ENCODE assay signal across 8 cellular contexts in the genomic region with DNA sequence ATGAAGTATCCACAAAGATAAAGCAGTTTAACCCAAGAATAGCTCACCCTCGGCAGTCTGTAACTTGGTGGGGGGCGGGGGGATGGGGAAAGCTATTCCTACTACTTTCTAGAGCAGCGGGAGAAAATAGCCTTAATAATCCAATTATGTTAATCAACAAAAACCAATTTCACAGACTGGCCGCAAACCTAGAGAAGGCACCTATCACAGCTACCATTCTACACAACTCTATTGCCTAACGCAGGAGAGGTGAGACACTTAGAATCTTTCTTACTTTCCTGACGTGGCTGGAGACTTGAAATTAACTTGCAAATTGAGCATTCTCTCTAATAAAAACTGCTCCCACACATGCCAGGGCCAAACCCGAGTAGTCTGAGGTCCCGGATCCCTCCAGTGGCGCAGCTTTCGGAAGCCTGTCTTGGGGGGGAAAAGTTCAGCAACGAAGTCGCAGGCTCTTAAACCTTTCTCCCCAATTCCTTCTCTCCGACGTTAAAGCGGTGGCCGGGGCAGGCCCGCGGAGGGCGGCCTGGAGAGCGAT. TPM values are rescaled to one million over a fixed set of nuclear protein-coding genes. Genes with fewer than 3 reads are reported as not detected.
DNase-seq lines count a peak whose midpoint lies in the region; ATAC-seq and TF ChIP-seq lines count a peak whose summit lies in the region.

No MANE protein-coding gene starts in this region.

- peaks cover 23 to 52% (median 34%) of the 10 kb centered on the region in 10 experiments for H3K4me1 ChIP-seq in BLaER1 treated with 17β-estradiol and CSF1 and Interleukin-3, amounts not matched to agents 10 nM and 100 nM

- peak; percentile 10 for ATAC-seq in GM21529 (IDR thresholded peaks at IDR 0.05; ENCODE audit: unreplicated experiment)
- ATAC-seq in HG03108 (IDR thresholded peaks at IDR 0.05; ENCODE audit: unreplicated experiment): no peak

- H3K9ac ChIP-seq in BLaER1 treated with 17β-estradiol and CSF1 and Interleukin-3, amounts not matched to agents 10 nM and 100 nM: peak overlapping the region; percentile 92 to 96 (median 94)
- peak overlapping the region; percentile 75 for H3K9ac ChIP-seq in SK-N-MC (ENCODE audit: insufficient read length)

- no peaks in the 10 kb centered on the region for H3K9me3 ChIP-seq in BLaER1 treated with 17β-estradiol and CSF1 and Interleukin-3, amounts not matched to agents 10 nM and 100 nM (replicated peaks in 1 of 11)
- no peaks in the 10 kb centered on the region for H3K9me3 ChIP-seq in SK-N-MC (ENCODE audit: low read depth, low read length)

- H4K20me1 ChIP-seq in BLaER1 treated with 17β-estradiol and CSF1 and Interleukin-3, amounts not matched to agents 10 nM and 100 nM: peaks cover 6 to 55% (median 51%) of the 10 kb centered on the region in 11 experiments; a peak in 20 of 22 replicates

- peaks cover 24 to 43% (median 37%) of the 10 kb centered on the region in 11 experiments for H3K36me3 ChIP-seq in BLaER1 treated with 17β-estradiol and CSF1 and Interleukin-3, amounts not matched to agents 10 nM and 100 nM
- peaks cover 22% of the 10 kb centered on the region for H3K36me3 ChIP-seq in SK-N-MC (ENCODE audit: insufficient read depth, low read length)

- H3K4me3 ChIP-seq in BLaER1 treated with 17β-estradiol and CSF1 and Interleukin-3, amounts not matched to agents 10 nM and 100 nM: peak overlapping the region; percentile 84 to 99 (median 96)
- H3K4me3 ChIP-seq in SK-N-MC: peak overlapping the region; percentile 99
- H3K4me3 ChIP-seq in retinal pigment epithelial cell (ENCODE audit: low read length): peak overlapping the region; percentile 88

- DNase-seq in SK-N-MC (ENCODE audit: low read depth, low spot score) (no peak), fibroblast of peridontal ligament (ENCODE audit: extremely low read depth) (peak; percentile 24), retinal pigment epithelial cell (ENCODE audit: low read depth) (peak; percentile 7), NCI-H187 (lab: John Stamatoyannopoulos, UW) (no peak), cerebellum (ENCODE audit: low spot score) (no peak)

- H3K27ac ChIP-seq in BLaER1 treated with 17β-estradiol and CSF1 and Interleukin-3, amounts not matched to agents 10 nM and 100 nM: peak overlapping the region; percentile 64 to 94 (median 90)
- peak overlapping the region; percentile 26; the same call in 1 of the 2 replicates for H3K27ac ChIP-seq in SK-N-MC

- H3K4me2 ChIP-seq in BLaER1 treated with 17β-estradiol and CSF1 and Interleukin-3, amounts not matched to agents 10 nM and 100 nM: peak overlapping the region; percentile 86 to 97 (median 94)

- no peak for TF ChIP-seq CTCF in retinal pigment epithelial cell (conservative IDR thresholded peaks at IDR 0.05; ENCODE audit: low read depth, low read length)

- no peaks in the 10 kb centered on the region for H3K27me3 ChIP-seq in BLaER1 treated with 17β-estradiol and CSF1 and Interleukin-3, amounts not matched to agents 10 nM and 100 nM

RNA-seq across cellular contexts. Expression of a gene that starts 0.8 kb away (rescaled TPM):
- total RNA-seq in cerebellum: 22.3 TPM

RNA-seq across cellular contexts. Expression of a gene that starts 0.9 kb away (rescaled TPM):
- 21.5 TPM for total RNA-seq in cerebellum

RNA-seq across cellular contexts. Expression of a gene that starts 33.4 kb away (rescaled TPM):
- total RNA-seq in cerebellum: 26.0 TPM

RNA-seq across cellular contexts. Expression of a gene that starts 34.5 kb away (rescaled TPM):
- 51.6 TPM for total RNA-seq in cerebellum

Comparison
In these comparisons a context has a peak if more than half of its experiments do, and no peak if none do; other contexts are left out.
1. DNase-seq: peak in fibroblast of peridontal ligament (single experiment) and retinal pigment epithelial cell (single experiment); none in SK-N-MC (single experiment), NCI-H187 (0 of 2) and cerebellum (single experiment).
2. Peak in every context shown above with its lines, with median percentiles within 50 percentile points of each other: H3K4me3 ChIP-seq.